ENCODE assay signal across 9 cellular contexts in the genomic region with DNA sequence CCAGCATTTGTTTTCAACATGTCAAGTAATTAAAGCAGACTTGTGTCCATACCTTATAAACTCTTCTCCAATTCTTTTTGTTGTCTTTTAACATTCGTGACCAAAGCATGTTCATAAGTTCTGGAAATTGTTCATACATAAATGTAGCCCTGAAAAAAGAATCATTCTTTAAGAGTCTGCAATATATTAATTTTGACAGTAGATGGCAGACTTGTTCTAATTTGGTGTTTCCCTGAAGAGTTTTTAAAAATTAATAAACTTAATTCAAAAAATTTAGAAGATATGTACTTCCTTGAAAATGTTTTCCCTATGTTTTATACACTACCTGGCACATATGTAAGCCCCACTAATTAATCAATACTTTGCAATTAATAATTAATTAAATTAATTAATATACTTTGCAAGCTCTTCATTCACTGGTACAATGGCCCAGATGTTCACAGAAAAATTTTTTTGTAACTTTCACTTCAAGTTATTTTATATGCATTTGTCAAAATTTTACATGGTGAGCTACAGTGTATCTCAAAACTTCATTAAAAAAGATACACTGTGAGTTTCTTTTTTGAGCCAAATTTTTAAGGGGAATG. TPM values are rescaled to one million over a fixed set of nuclear protein-coding genes. Genes with fewer than 3 reads are reported as not detected.
DNase-seq lines count a peak whose midpoint lies in the region; ATAC-seq, FAIRE-seq and TF ChIP-seq lines count a peak whose summit lies in the region.
"Had no signal": no experiment of that assay in that cellular context is flagged by ENCODE, and none has a peak within 500 bp of the region (broad histone marks: within the 10 kb centered on the region; RNA-seq: fewer than 3 reads in every experiment).

No MANE protein-coding gene starts in this region.

- peak; percentile 78 for TF ChIP-seq CTCF in C4-2B (conservative IDR thresholded peaks at IDR 0.05)
- peak; percentile 72 for TF ChIP-seq CTCF in H9 (conservative IDR thresholded peaks at IDR 0.05)
- TF ChIP-seq CTCF in astrocyte (IDR thresholded peaks at IDR 0.05; ENCODE audit: insufficient read depth, low read depth, low read length): peak; percentile 36
- peak; percentile 63 for TF ChIP-seq CTCF in mesothelial cell of epicardium (IDR thresholded peaks at IDR 0.05; ENCODE audit: unreplicated experiment)

- no peak overlapping the region for H3K4me2 ChIP-seq in H9 (ENCODE audit: insufficient read depth, insufficient read length, low read length)
- H3K4me2 ChIP-seq in astrocyte (ENCODE audit: low read length): no peak overlapping the region

- no peaks in the 10 kb centered on the region for H3K4me1 ChIP-seq in H9 (ENCODE audit: insufficient read depth, low read length)
- no peaks in the 10 kb centered on the region for H3K4me1 ChIP-seq in astrocyte (ENCODE audit: insufficient read depth, low read length)

- no peak overlapping the region for H2BK20ac ChIP-seq in H9 (ENCODE audit: low read depth, low read length, poor library complexity, severe bottlenecking)

- H3K56ac ChIP-seq in H9 (ENCODE audit: insufficient read length, low read depth, low read length): no peak overlapping the region

- H4K91ac ChIP-seq in H9 (ENCODE audit: insufficient read length, low read depth, low read length): no peak overlapping the region

- H3K9ac ChIP-seq in H9 (ENCODE audit: extremely low read depth, insufficient read length, low read length) (no peak overlapping the region), astrocyte (ENCODE audit: low read length) (no peak overlapping the region)

- ATAC-seq in esophagus mucosa (no peak), HG03521 (IDR thresholded peaks at IDR 0.05; ENCODE audit: unreplicated experiment) (no peak), GM18867 (IDR thresholded peaks at IDR 0.05; ENCODE audit: unreplicated experiment) (no peak)

- H3K79me1 ChIP-seq in H9 (ENCODE audit: insufficient read depth, low read depth, low read length, poor library complexity, severe bottlenecking): no peaks in the 10 kb centered on the region

- H4K20me1 ChIP-seq in H9 (ENCODE audit: control insufficient read depth, insufficient read depth, insufficient read length): no peaks in the 10 kb centered on the region
- H4K20me1 ChIP-seq in astrocyte (ENCODE audit: insufficient read depth, low read length): peaks cover 65% of the 10 kb centered on the region

- peak; percentile 13 for FAIRE-seq in astrocyte (lab: Jason Lieb, UNC)

- H3K9me3 Mint-ChIP-seq in H9 (no peaks in the 10 kb centered on the region), astrocyte (ENCODE audit: unreplicated experiment) (no peaks in the 10 kb centered on the region), mesothelial cell of epicardium (peaks cover 3% of the 10 kb centered on the region)

- H3K14ac ChIP-seq in H9 (ENCODE audit: insufficient read depth, low read length): no peak overlapping the region

- H3K4ac ChIP-seq in H9 (ENCODE audit: low read depth, low read length): no peak overlapping the region

- H3K27ac Mint-ChIP-seq in H9 (no peak overlapping the region), astrocyte (ENCODE audit: unreplicated experiment) (no peak overlapping the region), mesothelial cell of epicardium (no peak overlapping the region)

- WGBS in H9 (ENCODE audit: extremely low coverage, insufficient read length, low lambda C conversion rate): no CpG with 5 or more reads among the region's 1 CpG

- H2BK12ac ChIP-seq in H9 (ENCODE audit: insufficient read length, low read depth, low read length): no peak overlapping the region

- H3K36me3 Mint-ChIP-seq in H9 (ENCODE audit: insufficient read depth in 1 of 3, low read depth in 3 of 3): peaks cover 6 to 33% (median 25%) of the 10 kb centered on the region in 3 experiments; a peak in 5 of 7 replicates
- H3K36me3 Mint-ChIP-seq in astrocyte (ENCODE audit: low read depth, unreplicated experiment): no peaks in the 10 kb centered on the region
- peaks cover 9% of the 10 kb centered on the region for H3K36me3 Mint-ChIP-seq in mesothelial cell of epicardium

- H2BK120ac ChIP-seq in H9 (ENCODE audit: low read depth, low read length, poor library complexity, severe bottlenecking): no peak overlapping the region

- H2BK5ac ChIP-seq in H9 (ENCODE audit: insufficient read length, low read length): no peak overlapping the region

- H3K23me2 ChIP-seq in H9 (ENCODE audit: insufficient read length, low read depth, low read length, poor library complexity, severe bottlenecking): no peaks in the 10 kb centered on the region

- H2AK5ac ChIP-seq in H9 (ENCODE audit: insufficient read length, low read length): no peak overlapping the region

- H3K36me3 ChIP-seq in astrocyte (ENCODE audit: insufficient read depth, low read length): peaks cover 27% of the 10 kb centered on the region

- peaks cover 5% of the 10 kb centered on the region; the same call in 1 of the 2 replicates for H3K79me2 ChIP-seq in H9 (ENCODE audit: insufficient read depth, low read length)
- peaks cover 59% of the 10 kb centered on the region for H3K79me2 ChIP-seq in astrocyte (ENCODE audit: insufficient read depth, low read length)

- H3K4me3 Mint-ChIP-seq in H9: no peak overlapping the region
- H3K4me3 Mint-ChIP-seq in astrocyte (ENCODE audit: unreplicated experiment): no peak overlapping the region
- no peak overlapping the region for H3K4me3 Mint-ChIP-seq in mesothelial cell of epicardium

- H3K9me3 ChIP-seq in H9 (ENCODE audit: control insufficient read depth, low read depth, low read length) (no peaks in the 10 kb centered on the region), astrocyte (ENCODE audit: insufficient read depth, low read depth, low read length) (no peaks in the 10 kb centered on the region)

- H3K4me3 ChIP-seq in astrocyte (ENCODE audit: insufficient read depth, low read depth, low read length): no peak overlapping the region
- H3K4me3 ChIP-seq: skin epidermis had no signal

- DNase-seq in H9: no peak
- DNase-seq in astrocyte (ENCODE audit: low read depth): no peak
- DNase-seq in mesothelial cell of epicardium (ENCODE audit: low spot score in 2 of 2, unreplicated experiment in 2 of 2): no peak
- no peak for DNase-seq in NCI-H1930 (lab: John Stamatoyannopoulos, UW)

- no peak overlapping the region for H3K18ac ChIP-seq in H9 (ENCODE audit: insufficient read length, low read depth, low read length)

- H2BK15ac ChIP-seq in H9 (ENCODE audit: low read depth, low read length): no peak overlapping the region

- no peak overlapping the region for H4K8ac ChIP-seq in H9 (replicated peaks; ENCODE audit: insufficient read length, low read depth, low read length)

- H3K4me1 Mint-ChIP-seq in H9 (peaks cover 19 to 21% of the 10 kb centered on the region in 2 experiments), astrocyte (ENCODE audit: low read depth, unreplicated experiment) (peaks cover 21% of the 10 kb centered on the region), mesothelial cell of epicardium (peaks cover 24% of the 10 kb centered on the region)

- H3K23ac ChIP-seq in H9 (ENCODE audit: insufficient read length, low read depth, low read length): no peak overlapping the region

- no peak overlapping the region for H3T11ph ChIP-seq in H9 (ENCODE audit: low read length)

- H3K27me3 ChIP-seq in H9 (ENCODE audit: insufficient read depth, low read length): no peaks in the 10 kb centered on the region
- H3K27me3 ChIP-seq in astrocyte (ENCODE audit: insufficient read depth, low read length): no peaks in the 10 kb centered on the region

- H3K27me3 Mint-ChIP-seq in H9 (ENCODE audit: low read depth) (no peaks in the 10 kb centered on the region), astrocyte (ENCODE audit: low read depth, unreplicated experiment) (no peaks in the 10 kb centered on the region), mesothelial cell of epicardium (ENCODE audit: low read depth) (no peaks in the 10 kb centered on the region)

- H3K27ac ChIP-seq in C4-2B (no peak overlapping the region), H9 (ENCODE audit: insufficient read length, low read depth, low read length) (no peak overlapping the region), astrocyte (ENCODE audit: low read depth, low read length) (no peak overlapping the region)
- H3K27ac ChIP-seq: skin epidermis had no signal

- H2AFZ ChIP-seq in H9 (ENCODE audit: low read length): no peak overlapping the region
- no peak overlapping the region for H2AFZ ChIP-seq in astrocyte (ENCODE audit: low read depth, low read length)

- no peak overlapping the region for H4K5ac ChIP-seq in H9 (ENCODE audit: insufficient read length, low read depth, low read length)

RNA-seq across cellular contexts. Expression of gene CLINT1, which starts 42.2 kb away (rescaled TPM):
- 74.0 and 79.1 TPM in 2 replicates for total RNA-seq in H9 (2021)
- total RNA-seq in astrocyte: 96.2 and 100 TPM in 2 replicates
- total RNA-seq in mesothelial cell of epicardium: 74.8 to 85.2 TPM (median 77.7 TPM) in 3 replicates
- total RNA-seq in esophagus mucosa: 102 TPM
